23 cellular contexts compared by ENCODE assay signal in the genomic region with DNA sequence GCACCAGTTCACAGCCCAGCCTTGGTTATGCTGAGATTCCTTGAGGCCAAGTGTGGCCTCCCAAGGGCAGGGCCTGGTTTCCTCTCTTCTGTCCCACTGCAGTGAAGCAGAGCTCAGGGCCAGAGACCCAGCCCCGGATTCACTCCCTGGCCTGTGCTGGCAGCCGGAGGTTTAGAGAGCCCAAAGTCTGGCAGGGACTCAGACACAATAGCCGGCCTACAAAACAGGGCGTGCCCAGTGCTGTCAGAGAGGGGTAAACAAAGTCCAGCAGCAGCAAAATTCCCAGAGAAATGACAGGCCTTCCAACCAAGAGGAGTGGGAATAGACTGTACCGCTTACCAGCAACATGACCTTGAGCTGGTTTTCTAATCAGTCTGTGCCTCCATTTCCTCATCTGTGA. TPM values are rescaled to one million over a fixed set of nuclear protein-coding genes. Genes with fewer than 3 reads are reported as not detected.
DNase-seq lines count a peak whose midpoint lies in the region; ATAC-seq and TF ChIP-seq lines count a peak whose summit lies in the region.
"Had no signal": no experiment of that assay in that cellular context is flagged by ENCODE, and none has a peak within 500 bp of the region (broad histone marks: within the 10 kb centered on the region; RNA-seq: fewer than 3 reads in every experiment).

No MANE protein-coding gene starts in this region.

- H3K4me3 Mint-ChIP-seq in activated T-helper 17 cell treated with anti-CD3 and anti-CD28 coated beads, Interleukin-2, amount 50 U/mL, for 72 hours: no peak overlapping the region
- H3K4me3 Mint-ChIP-seq: activated CD4-positive, alpha-beta T cell treated with anti-CD3 and anti-CD28 coated beads, Interleukin-2, amount 10 ng/mL, durations not matched to agents 7 days and 5 days; effector memory CD8-positive, alpha-beta T cell; neural crest cell; T-cell had no signal

- peaks cover 24% of the 10 kb centered on the region for H3K4me1 Mint-ChIP-seq in activated T-helper 17 cell treated with anti-CD3 and anti-CD28 coated beads, Interleukin-2, amount 50 U/mL, for 72 hours
- H3K4me1 Mint-ChIP-seq: neural crest cell had no signal

- no peaks in the 10 kb centered on the region for H3K27me3 Mint-ChIP-seq in activated T-helper 17 cell treated with anti-CD3 and anti-CD28 coated beads, Interleukin-2, amount 50 U/mL, for 72 hours
- H3K27me3 Mint-ChIP-seq: activated CD4-positive, alpha-beta T cell treated with anti-CD3 and anti-CD28 coated beads, Interleukin-2, amount 10 ng/mL, durations not matched to agents 7 days and 5 days; effector memory CD8-positive, alpha-beta T cell; T-cell had no signal

- H3K27me3 ChIP-seq in transverse colon: no peaks in the 10 kb centered on the region
- H3K27me3 ChIP-seq: testis had no signal

- no peak for TF ChIP-seq EP300 in transverse colon (IDR thresholded peaks at IDR 0.05; ENCODE audit: low read depth)

- in situ Hi-C loops in transverse colon (cut with MboI; ENCODE audit: low pct_ligation_motif_present in 1 of 4, low pct_unique_long_range_greater_than_20kb in 1 of 4, low sequenced_read_pairs in 3 of 4): no loop called here

- TF ChIP-seq CTCF in mucosa of descending colon (IDR thresholded peaks at IDR 0.05): no peak
- no peak for TF ChIP-seq CTCF in transverse colon (IDR thresholded peaks at IDR 0.05)

- H3K9me3 Mint-ChIP-seq in activated T-helper 17 cell treated with anti-CD3 and anti-CD28 coated beads, Interleukin-2, amount 50 U/mL, for 72 hours: no peaks in the 10 kb centered on the region
- H3K9me3 Mint-ChIP-seq: activated CD4-positive, alpha-beta T cell treated with anti-CD3 and anti-CD28 coated beads, Interleukin-2, amount 10 ng/mL, durations not matched to agents 7 days and 5 days; effector memory CD8-positive, alpha-beta T cell; neural crest cell; T-cell had no signal

- H3K27ac Mint-ChIP-seq in activated T-helper 17 cell treated with anti-CD3 and anti-CD28 coated beads, Interleukin-2, amount 50 U/mL, for 72 hours: peak overlapping the region; percentile 0

- ATAC-seq in activated T-helper 17 cell treated with anti-CD3 and anti-CD28 coated beads, Interleukin-2, amount 50 U/mL, for 72 hours (replicated peaks): no peak
- ATAC-seq in mucosa of descending colon: peak; percentile 74
- ATAC-seq in GM21515 (IDR thresholded peaks at IDR 0.05; ENCODE audit: unreplicated experiment): no peak
- ATAC-seq in GM19463 (IDR thresholded peaks at IDR 0.05; ENCODE audit: unreplicated experiment): no peak
- ATAC-seq: effector memory CD8-positive, alpha-beta T cell; T-cell had no signal

- peak overlapping the region; percentile 85 for H3K27ac ChIP-seq in epithelial cell of prostate
- peak overlapping the region; percentile 76 to 86 (median 79) for H3K27ac ChIP-seq in transverse colon
- H3K27ac ChIP-seq: testis had no signal

- H3K36me3 Mint-ChIP-seq in activated T-helper 17 cell treated with anti-CD3 and anti-CD28 coated beads, Interleukin-2, amount 50 U/mL, for 72 hours (ENCODE audit: low read depth): peaks cover 5% of the 10 kb centered on the region

- H3K36me3 ChIP-seq in mucosa of descending colon (ENCODE audit: low read depth) (no peaks in the 10 kb centered on the region), transverse colon (no peaks in the 10 kb centered on the region)

- 43% methylated on average over 5 of the region's 5 CpGs; no CpG with 5 or more reads in 1 of the 2 donors for WGBS in transverse colon (ENCODE audit: low coverage in 1 of 2), 2 donors

- H3K4me3 ChIP-seq in mucosa of descending colon: no peak overlapping the region
- no peak overlapping the region for H3K4me3 ChIP-seq in transverse colon
- H3K4me3 ChIP-seq: testis had no signal

- intact Hi-C loops in mucosa of descending colon (cut with DNase I, micrococcal nuclease) (no loop called here), transverse colon (cut with DNase I; ENCODE audit: low total_unique reads) (no loop called here)

- TF ChIP-seq POLR2A in transverse colon (IDR thresholded peaks at IDR 0.05): peak; percentile 43

- H3K9me3 ChIP-seq in mucosa of descending colon (no peaks in the 10 kb centered on the region), transverse colon (no peaks in the 10 kb centered on the region)
- H3K9me3 ChIP-seq: testis had no signal

- H3K4me1 ChIP-seq in mucosa of descending colon (ENCODE audit: low read depth): peaks cover 52% of the 10 kb centered on the region
- H3K4me1 ChIP-seq in transverse colon: peaks cover 19 to 71% (median 41%) of the 10 kb centered on the region in 4 donors
- H3K4me1 ChIP-seq: testis had no signal

- no peak for DNase-seq in epithelial cell of prostate (ENCODE audit: low read depth, low spot score)
- DNase-seq in mucosa of descending colon: peak; percentile 76 to 83 (median 82)
- DNase-seq in transverse colon: peak; percentile 81
- DNase-seq in central memory CD4-positive, alpha-beta T cell: no peak
- DNase-seq: activated CD4-positive, alpha-beta T cell treated with anti-CD3 and anti-CD28 coated beads, Interleukin-2, amount 10 ng/mL, durations not matched to agents 7 days and 5 days; activated gamma-delta T cell treated with Interleukin-2 at 50 U/mL for 16 hours; AML-193; amygdala; Calu3; cerebellar nuclear complex; effector memory CD8-positive, alpha-beta T cell; EL; NCI-H1105 treated with DMSO at 0.1 percent for 48 hours; NCI-H524; T-cell; testis had no signal

RNA-seq across cellular contexts. Expression of a gene that starts 14.0 kb away (rescaled TPM):
- 10 to 100 TPM in 1 of 2 donors, 1 to 10 TPM in 1; 1.9 to 12.1 TPM for total RNA-seq in activated T-helper 17 cell treated with anti-CD3 and anti-CD28 coated beads, Interleukin-2, amount 50 U/mL, for 72 hours
- total RNA-seq in mucosa of descending colon (100 to 1,000 TPM in 2 of 3 donors, 10 to 100 TPM in 1; 68.9 to 202 (median 148) TPM), transverse colon (100 to 1,000 TPM; 121 to 565 (median 254) TPM)
- total RNA-seq: fibroblast of lung, HT1080, LHCN-M2 had no signal

Comparison
In these comparisons a context has a peak if more than half of its experiments do, and no peak if none do; other contexts are left out.
1. DNase-seq: peak in mucosa of descending colon (3 of 3) and transverse colon (single experiment); none in epithelial cell of prostate (single experiment) and central memory CD4-positive, alpha-beta T cell (single experiment).
2. RNA of a gene that starts 14.0 kb away (total RNA-seq): 121 to 565 TPM in transverse colon and 68.9 to 202 TPM in mucosa of descending colon; 1.9 to 12.1 TPM in activated T-helper 17 cell treated with anti-CD3 and anti-CD28 coated beads, Interleukin-2, amount 50 U/mL, for 72 hours; every median in the first group is over 4 times any median in the second.